ENCODE assay signal across 8 cellular contexts in the genomic region with DNA sequence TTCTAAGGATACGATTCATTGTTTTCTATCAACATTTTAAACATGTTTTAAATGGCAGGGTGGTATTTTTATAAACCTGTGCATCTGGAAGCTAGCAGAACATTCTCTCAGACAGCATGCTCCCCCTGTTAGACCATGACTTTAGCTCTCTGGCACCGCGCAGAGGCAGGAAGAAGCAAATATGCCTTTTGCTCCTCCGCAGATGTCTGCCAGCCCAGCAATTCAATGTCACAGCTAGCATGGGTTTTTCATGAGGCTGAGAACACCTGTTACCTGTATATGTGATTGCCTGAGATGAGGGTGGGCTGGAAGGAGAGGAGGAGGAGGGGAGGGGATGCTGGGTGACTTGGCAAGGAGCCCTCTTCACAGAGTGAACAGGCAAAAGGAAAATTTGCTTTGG. TPM values are rescaled to one million over a fixed set of nuclear protein-coding genes. Genes with fewer than 3 reads are reported as not detected.
DNase-seq lines count a peak whose midpoint lies in the region; ATAC-seq and TF ChIP-seq lines count a peak whose summit lies in the region.

No MANE protein-coding gene starts in this region.

- TF ChIP-seq CTCF in GM12864 (IDR thresholded peaks at IDR 0.05; ENCODE audit: low read depth, low read length, missing control alignments), result peak; percentile 46
- TF ChIP-seq CTCF in lung (IDR thresholded peaks at IDR 0.05; ENCODE audit: control extremely low read depth, extremely low read depth), result peak; percentile 48

- 42 to 51% methylated on average over 4 of the region's 4 CpGs for WGBS in lung, 2 donors

- H3K9me3 ChIP-seq in lung (ENCODE audit: control insufficient read depth in 2 of 2, insufficient read depth in 1 of 2, low read length in 1 of 2), result no peaks in the 10 kb centered on the region

- no peaks in the 10 kb centered on the region for H3K27me3 ChIP-seq in lung (ENCODE audit: control insufficient read depth, insufficient read depth)

- H3K36me3 ChIP-seq in lung (ENCODE audit: control insufficient read depth in 2 of 2, insufficient read depth in 2 of 2, low read length in 2 of 2), result peaks cover 16 to 47% of the 10 kb centered on the region in 2 donors

- DNase-seq in GM12864 (ENCODE audit: low read depth) (no peak), NCI-H2227 (lab: John Stamatoyannopoulos, UW; ENCODE audit: unreplicated experiment) (peak; percentile 69), cerebellar cortex (ENCODE audit: low spot score) (peak; percentile 88), lung (ENCODE audit: low spot score) (no peak), SKM-1 (lab: John Stamatoyannopoulos, UW; ENCODE audit: unreplicated experiment) (no peak), GF-D8 (lab: John Stamatoyannopoulos, UW) (no peak), foreskin melanocyte (no peak)

- no peak overlapping the region for H3K27ac ChIP-seq in lung (ENCODE audit: low read depth in 1 of 2, low read length in 1 of 2)

- H3K4me3 ChIP-seq in GM12864 (ENCODE audit: low read depth, low read length) (no peak overlapping the region), lung (no peak overlapping the region)

- ATAC-seq in lung (ENCODE audit: insufficient read depth, low FRiP score) (no peak), HG03442 (IDR thresholded peaks at IDR 0.05; ENCODE audit: unreplicated experiment) (no peak)

- peaks cover 11% of the 10 kb centered on the region in 2 donors for H3K4me1 ChIP-seq in lung (ENCODE audit: control insufficient read depth in 2 of 2, insufficient read depth in 2 of 2, low read length in 2 of 2)

RNA-seq across cellular contexts. Expression of gene MTCH1, which starts 6.7 kb away (rescaled TPM):
- 100 to 1,000 TPM; 133 to 210 TPM for total RNA-seq in lung
- polyA plus RNA-seq in lung, result 100 to 1,000 TPM; 120 to 180 TPM

RNA-seq across cellular contexts. Expression of gene PI16, which starts 24.8 kb away (rescaled TPM):
- total RNA-seq in lung, result 1 to 10 TPM; 1.7 to 3.8 TPM
- polyA plus RNA-seq in lung, result 1 to 10 TPM in 1 of 2 donors, under 1 TPM in 1; 0.60 to 4.3 TPM

RNA-seq across cellular contexts. Expression of gene FGD2, which starts 26.1 kb away (rescaled TPM):
- total RNA-seq in lung, result 10 to 100 TPM; 24.2 to 76.7 TPM
- 10 to 100 TPM; 20.4 to 55.9 TPM for polyA plus RNA-seq in lung

Comparison
In these comparisons a context has a peak if more than half of its experiments do, and no peak if none do; other contexts are left out.
1. DNase-seq: peak in NCI-H2227 (single experiment) and cerebellar cortex (single experiment); none in GM12864 (single experiment), lung (single experiment), SKM-1 (single experiment), GF-D8 (single experiment) and foreskin melanocyte (single experiment).